Comparison of ENCODE assay signal across 8 cellular contexts in the genomic region with DNA sequence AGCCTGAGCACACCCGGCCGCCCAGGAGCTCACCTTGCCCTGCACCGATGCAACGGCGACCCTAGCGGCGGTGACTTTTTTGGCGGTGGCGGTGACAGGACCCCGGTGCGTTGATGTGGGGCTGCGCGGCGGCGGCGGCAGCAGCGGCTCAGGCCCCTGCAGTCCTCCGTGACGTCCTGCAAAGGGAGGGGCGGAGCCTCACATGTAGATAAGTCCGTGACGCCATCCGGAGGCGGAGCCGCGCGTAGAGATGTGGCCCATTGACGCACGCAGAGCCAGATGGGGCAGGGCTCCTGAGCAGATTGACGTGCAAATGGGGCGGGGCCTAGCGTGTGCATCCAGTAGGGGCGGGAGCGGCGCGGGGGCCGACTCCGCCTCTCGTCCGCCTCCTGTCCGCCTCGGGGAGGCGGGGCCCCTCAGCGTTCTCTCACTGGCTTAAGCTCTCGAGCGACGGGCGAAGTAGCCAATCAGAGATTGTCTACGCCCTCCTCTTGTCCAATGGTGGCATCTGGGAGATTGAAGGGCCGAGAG.
A peak's percentile ranks its signal among the peaks of the same experiment; 100 is the strongest.
DNase-seq lines count a peak whose midpoint lies in the region; ATAC-seq and TF ChIP-seq lines count a peak whose summit lies in the region.

RAB3A (minus strand) TSS at position 180 of the 531 bp plus-strand sequence. CDS start 1,302 bp downstream, outside the sequence.

- peak within 1 kb of the TSS; percentile 91 for H3K27ac Mint-ChIP-seq in central memory CD8-positive, alpha-beta T cell (ENCODE audit: low read depth)

- H3K9me3 Mint-ChIP-seq in central memory CD8-positive, alpha-beta T cell: no peaks in the 10 kb centered on the region

- peak within 1 kb of the TSS; percentile 86 for H3K4me3 Mint-ChIP-seq in central memory CD8-positive, alpha-beta T cell

- peaks cover 11% of the 10 kb centered on the region for H3K36me3 Mint-ChIP-seq in central memory CD8-positive, alpha-beta T cell (ENCODE audit: insufficient read depth)

- peaks cover 7% of the 10 kb centered on the region for H3K27me3 Mint-ChIP-seq in central memory CD8-positive, alpha-beta T cell

- TF ChIP-seq CTCF in AG09309 (IDR thresholded peaks at IDR 0.05; ENCODE audit: control insufficient read depth, insufficient read depth, low read depth, low read length, missing control alignments): no peak

- H3K4me1 Mint-ChIP-seq in central memory CD8-positive, alpha-beta T cell: peaks cover 30% of the 10 kb centered on the region

- peak within 1 kb of the TSS; percentile 96 for H3K4me3 ChIP-seq in AG09309 (ENCODE audit: control insufficient read depth, low read depth, low read length)

- ATAC-seq in GM19023 (IDR thresholded peaks at IDR 0.05; ENCODE audit: unreplicated experiment) (peak; percentile 88), HG03280 (IDR thresholded peaks at IDR 0.05; ENCODE audit: unreplicated experiment) (peak; percentile 89)
- ATAC-seq in central memory CD8-positive, alpha-beta T cell (replicated peaks; ENCODE audit: extremely low read depth, poor library complexity, severe bottlenecking): peak; percentile 90

- DNase-seq in AG09309 (ENCODE audit: low read depth) (peak; percentile 100), NCI-H345 treated with DMSO at 0.1 percent for 48 hours (lab: John Stamatoyannopoulos, UW; ENCODE audit: unreplicated experiment) (peak; percentile 99), inferior parietal cortex (ENCODE audit: extremely low spot score) (peak; percentile 100), smooth muscle cell of the brain vasculature (ENCODE audit: low read depth, low spot score) (peak; percentile 100)
- peak; percentile 99 for DNase-seq in activated CD4-positive, CD25-positive, alpha-beta regulatory T cell treated with anti-CD3 and anti-CD28 coated beads, Interleukin-2, amount 50 U/mL, for 16 hours (ENCODE audit: low read depth, low spot score)
- DNase-seq in central memory CD8-positive, alpha-beta T cell (ENCODE audit: low spot score in 2 of 2): peak; percentile 96 to 99

Comparison
In these comparisons a context has a peak if more than half of its experiments do, and no peak if none do; other contexts are left out.
1. Peak in every context shown above with its lines: DNase-seq, ATAC-seq and H3K4me3 ChIP-seq.